19 cellular contexts compared by ENCODE assay signal in genomic region chr6:147567141-147567805, GRCh38. TPM values are rescaled to one million over a fixed set of nuclear protein-coding genes. Genes with fewer than 3 reads are reported as not detected.
A peak's percentile ranks its signal among the peaks of the same experiment; 100 is the strongest.
DNase-seq lines count a peak whose midpoint lies in the region; ATAC-seq and TF ChIP-seq lines count a peak whose summit lies in the region.
"Had no signal": no experiment of that assay in that cellular context is flagged by ENCODE, and none has a peak within 500 bp of the region (broad histone marks: within the 10 kb centered on the region; RNA-seq: fewer than 3 reads in every experiment).

No MANE protein-coding gene starts in this region.

- DNase-seq in left cardiac atrium: no peak
- no peak for DNase-seq in right atrium auricular region (ENCODE audit: low spot score)
- DNase-seq in NCI-H82 treated with DMSO at 0.1 percent for 48 hours (lab: John Stamatoyannopoulos, UW; ENCODE audit: unreplicated experiment): peak; percentile 8
- DNase-seq in fibroblast of peridontal ligament (ENCODE audit: extremely low read depth): peak; percentile 42
- no peak for DNase-seq in smooth muscle cell (lab: John Stamatoyannopoulos, UW; ENCODE audit: unreplicated experiment)
- DNase-seq in Calu3: no peak
- DNase-seq in upper lobe of left lung: no peak
- DNase-seq in activated effector memory CD4-positive, alpha-beta T cell treated with Interleukin-2 at 50 U/mL for 16 hours: no peak
- DNase-seq: activated CD4-positive, alpha-beta T cell treated with anti-CD3 and anti-CD28 coated beads for 4 hours; activated CD8-positive, alpha-beta memory T cell treated with anti-CD3 and anti-CD28 coated beads, Interleukin-2, amount 50 U/mL, for 48 hours; anterior cingulate cortex; CD8-positive, alpha-beta memory T cell; KG1; natural killer cell; NCI-H1417; small intestine; T1000 had no signal

- CTCF ChIA-PET in Calu3 (lab: Charles Lee): no interaction called here

- H3K9me3 Mint-ChIP-seq in Calu3 (ENCODE audit: low read depth, unreplicated experiment): no peaks in the 10 kb centered on the region
- H3K9me3 Mint-ChIP-seq: CD8-positive, alpha-beta memory T cell; natural killer cell had no signal

- H3K4me2 ChIP-seq in smooth muscle cell: peak overlapping the region; percentile 27

- H3K9ac ChIP-seq in smooth muscle cell (ENCODE audit: low read depth): no peak overlapping the region

- no peak overlapping the region for H2AFZ ChIP-seq in smooth muscle cell (ENCODE audit: low read depth)

- H3K4me1 Mint-ChIP-seq in Calu3 (ENCODE audit: low read depth, unreplicated experiment): no peaks in the 10 kb centered on the region
- H3K4me1 Mint-ChIP-seq: CD8-positive, alpha-beta memory T cell; natural killer cell had no signal

- TF ChIP-seq CTCF in right atrium auricular region (IDR thresholded peaks at IDR 0.05) (no peak), smooth muscle cell (IDR thresholded peaks at IDR 0.05; ENCODE audit: borderline replicate concordance, insufficient read depth, poor library complexity, severe bottlenecking) (no peak), Calu3 (IDR thresholded peaks at IDR 0.05; ENCODE audit: unreplicated experiment) (no peak), upper lobe of left lung (IDR thresholded peaks at IDR 0.05) (no peak)

- no peaks in the 10 kb centered on the region for H3K9me3 ChIP-seq in right atrium auricular region
- H3K9me3 ChIP-seq in smooth muscle cell (replicated peaks; ENCODE audit: low read depth): no peaks in the 10 kb centered on the region
- H3K9me3 ChIP-seq in upper lobe of left lung: no peaks in the 10 kb centered on the region
- H3K9me3 ChIP-seq: SJSA1 had no signal

- H3K27me3 ChIP-seq in right atrium auricular region (no peaks in the 10 kb centered on the region), smooth muscle cell (ENCODE audit: low read depth) (no peaks in the 10 kb centered on the region), upper lobe of left lung (no peaks in the 10 kb centered on the region)
- H3K27me3 ChIP-seq: SJSA1 had no signal

- H3F3A ChIP-seq in smooth muscle cell (ENCODE audit: low read depth): no peaks in the 10 kb centered on the region

- TF ChIP-seq POLR2A in upper lobe of left lung (IDR thresholded peaks at IDR 0.05): no peak

- ATAC-seq in left cardiac atrium (peak; percentile 15 to 24), upper lobe of left lung (ENCODE audit: low FRiP score in 2 of 2) (no peak)
- ATAC-seq: natural killer cell had no signal

- H3K27ac ChIP-seq in right atrium auricular region (no peak overlapping the region), smooth muscle cell (ENCODE audit: low read depth) (no peak overlapping the region), upper lobe of left lung (no peak overlapping the region)
- H3K27ac ChIP-seq: SJSA1 had no signal

- H3K4me1 ChIP-seq in right atrium auricular region (no peaks in the 10 kb centered on the region), smooth muscle cell (ENCODE audit: low read depth) (no peaks in the 10 kb centered on the region), upper lobe of left lung (no peaks in the 10 kb centered on the region)
- H3K4me1 ChIP-seq: SJSA1 had no signal

- no peaks in the 10 kb centered on the region for H4K20me1 ChIP-seq in smooth muscle cell (ENCODE audit: low read depth)

- no peaks in the 10 kb centered on the region for H3K27me3 Mint-ChIP-seq in Calu3 (ENCODE audit: unreplicated experiment)
- H3K27me3 Mint-ChIP-seq: CD8-positive, alpha-beta memory T cell had no signal

- no peak for TF ChIP-seq EP300 in upper lobe of left lung (IDR thresholded peaks at IDR 0.05)

- H3K79me2 ChIP-seq in smooth muscle cell (ENCODE audit: low read depth): peaks cover 5% of the 10 kb centered on the region

- intact Hi-C loops in left cardiac atrium (cut with DNase I): no loop called here
- intact Hi-C loops in Calu3 (cut with micrococcal nuclease; ENCODE audit: unreplicated experiment): no loop called here

- no peak overlapping the region for H3K4me3 Mint-ChIP-seq in Calu3 (ENCODE audit: low read depth, unreplicated experiment)
- H3K4me3 Mint-ChIP-seq: CD8-positive, alpha-beta memory T cell; natural killer cell had no signal

- H3K36me3 ChIP-seq in right atrium auricular region: no peaks in the 10 kb centered on the region
- no peaks in the 10 kb centered on the region for H3K36me3 ChIP-seq in smooth muscle cell (ENCODE audit: low read depth)
- H3K36me3 ChIP-seq in upper lobe of left lung: no peaks in the 10 kb centered on the region
- H3K36me3 ChIP-seq: SJSA1 had no signal

- H3K27ac Mint-ChIP-seq in Calu3 (ENCODE audit: unreplicated experiment): no peak overlapping the region
- H3K27ac Mint-ChIP-seq: CD8-positive, alpha-beta memory T cell; natural killer cell had no signal

- H3K4me3 ChIP-seq in right atrium auricular region (no peak overlapping the region), smooth muscle cell (no peak overlapping the region), upper lobe of left lung (no peak overlapping the region)
- H3K4me3 ChIP-seq: lung, SJSA1 had no signal

- no TSS peak for BruUV-seq in Calu3 (replicated peaks; lab: Mats Ljungman, UMichigan)

- 70% methylated on average over 3 of the region's 3 CpGs for WGBS in smooth muscle cell (ENCODE audit: low lambda C conversion rate)
- 60 to 69% methylated on average over 3 of the region's 3 CpGs for WGBS in upper lobe of left lung, 2 donors

- H3K36me3 Mint-ChIP-seq in Calu3 (ENCODE audit: insufficient read depth, unreplicated experiment): no peaks in the 10 kb centered on the region
- H3K36me3 Mint-ChIP-seq: CD8-positive, alpha-beta memory T cell; natural killer cell had no signal

RNA-seq across cellular contexts. Expression of gene SAMD5, which starts 58.8 kb away (rescaled TPM):
- total RNA-seq in left cardiac atrium (1 to 10 TPM; 1.6 to 2.1 TPM), right atrium auricular region (1 to 10 TPM; 1.1 to 1.4 TPM), smooth muscle cell (10.3 and 10.8 TPM in 2 replicates), Calu3 (2022) (0.76 TPM in 1 of 2 replicates, not detected in the other), upper lobe of left lung (10 to 100 TPM in 1 of 6 donors, 1 to 10 TPM in 5; 4.1 to 10.8 (median 5.6) TPM)
- 1.9 and 2.9 TPM in 2 replicates for polyA plus RNA-seq in smooth muscle cell
- total RNA-seq: natural killer cell had no signal
- polyA plus RNA-seq: CD8-positive, alpha-beta memory T cell had no signal

Comparison
In these comparisons a context has a peak if more than half of its experiments do, and no peak if none do; other contexts are left out.
1. ATAC-seq: peak in left cardiac atrium (2 of 2); none in upper lobe of left lung (0 of 2).
2. DNase-seq: peak in NCI-H82 treated with DMSO at 0.1 percent for 48 hours (single experiment) and fibroblast of peridontal ligament (single experiment); none in left cardiac atrium (single experiment), right atrium auricular region (single experiment), smooth muscle cell (single experiment), Calu3 (single experiment), upper lobe of left lung (0 of 2) and activated effector memory CD4-positive, alpha-beta T cell treated with Interleukin-2 at 50 U/mL for 16 hours (single experiment).